ENCODE assay signal across 9 cellular contexts in genomic region chr12:54201001-54201794, GRCh38. TPM values are rescaled to one million over a fixed set of nuclear protein-coding genes. Genes with fewer than 3 reads are reported as not detected.
DNase-seq lines count a peak whose midpoint lies in the region; ATAC-seq, FAIRE-seq and TF ChIP-seq lines count a peak whose summit lies in the region.
"Had no signal": no experiment of that assay in that cellular context is flagged by ENCODE, and none has a peak within 500 bp of the region (broad histone marks: within the 10 kb centered on the region; RNA-seq: fewer than 3 reads in every experiment).

No MANE protein-coding gene starts in this region.

- H2AFZ ChIP-seq in endothelial cell of umbilical vein (ENCODE audit: low read depth, low read length): no peak overlapping the region

- TF ChIP-seq POLR2A in endothelial cell of umbilical vein (IDR thresholded peaks at IDR 0.05; ENCODE audit: low read depth, low read length): no peak

- peak; percentile 79 for DNase-seq in HPDE6-E6E7 (ENCODE audit: extremely low spot score)
- DNase-seq in NT2/D1 (ENCODE audit: low read depth, low spot score): peak; percentile 65
- DNase-seq in activated CD8-positive, alpha-beta memory T cell treated with anti-CD3 and anti-CD28 coated beads, Interleukin-2, amount 10 ng/mL, durations not matched to agents 7 days and 5 days: peak; percentile 69
- DNase-seq in endothelial cell of umbilical vein (ENCODE audit: low read depth, low spot score): peak; percentile 52
- peak; percentile 45 to 70 (median 59) for DNase-seq in naive thymus-derived CD4-positive, alpha-beta T cell
- DNase-seq in stimulated activated naive CD8-positive, alpha-beta T cell treated with anti-CD3 and anti-CD28 coated beads, Interleukin-15, amount 100 ng/mL, for 72 hours: peak; percentile 62 to 69

- peaks cover 69% of the 10 kb centered on the region for H3K27me3 ChIP-seq in NT2/D1 (ENCODE audit: insufficient read depth, insufficient read length)
- peaks cover 22 to 37% of the 10 kb centered on the region in 2 experiments for H3K27me3 ChIP-seq in endothelial cell of umbilical vein (ENCODE audit: control insufficient read depth in 2 of 2, insufficient read depth in 2 of 2, low read length in 2 of 2)
- peaks cover 6 to 16% of the 10 kb centered on the region in 2 donors for H3K27me3 ChIP-seq in naive thymus-derived CD4-positive, alpha-beta T cell (ENCODE audit: control insufficient read depth in 2 of 2, insufficient read depth in 2 of 2, low read length in 2 of 2)

- FAIRE-seq in G401.6 (lab: Jason Lieb, UNC) (peak; percentile 60), endothelial cell of umbilical vein (lab: Jason Lieb, UNC) (peak; percentile 82)

- no peaks in the 10 kb centered on the region for H3K9me3 Mint-ChIP-seq in activated CD8-positive, alpha-beta memory T cell treated with anti-CD3 and anti-CD28 coated beads, Interleukin-2, amount 10 ng/mL, durations not matched to agents 7 days and 5 days (ENCODE audit: low read depth)
- no peaks in the 10 kb centered on the region for H3K9me3 Mint-ChIP-seq in naive thymus-derived CD4-positive, alpha-beta T cell
- no peaks in the 10 kb centered on the region for H3K9me3 Mint-ChIP-seq in stimulated activated naive CD8-positive, alpha-beta T cell treated with anti-CD3 and anti-CD28 coated beads, Interleukin-15, amount 100 ng/mL, for 72 hours
- H3K9me3 Mint-ChIP-seq: dendritic cell treated with granulocyte-macrophage colony-stimulating factor and Interleukin-4, amounts not matched to agents 40 ng/mL and 50 ng/mL, for 4 days had no signal

- H3K4me3 Mint-ChIP-seq in activated CD8-positive, alpha-beta memory T cell treated with anti-CD3 and anti-CD28 coated beads, Interleukin-2, amount 10 ng/mL, durations not matched to agents 7 days and 5 days: no peak overlapping the region
- H3K4me3 Mint-ChIP-seq in naive thymus-derived CD4-positive, alpha-beta T cell: no peak overlapping the region
- H3K4me3 Mint-ChIP-seq in stimulated activated naive CD8-positive, alpha-beta T cell treated with anti-CD3 and anti-CD28 coated beads, Interleukin-15, amount 100 ng/mL, for 72 hours: no peak overlapping the region
- H3K4me3 Mint-ChIP-seq: dendritic cell treated with granulocyte-macrophage colony-stimulating factor and Interleukin-4, amounts not matched to agents 40 ng/mL and 50 ng/mL, for 4 days had no signal

- dilution Hi-C loops in endothelial cell of umbilical vein (cut with MboI; ENCODE audit: extremely low pct_ligation_motif_present, low sequenced_read_pairs): no loop called here

- CTCF ChIA-PET in activated CD8-positive, alpha-beta memory T cell treated with anti-CD3 and anti-CD28 coated beads, Interleukin-2, amount 10 ng/mL, durations not matched to agents 7 days and 5 days (lab: Charles Lee): interaction anchor here (0.6 to 6.0 kb wide), 36 partner anchors 10 to 458 kb away, joined by 3 to 77 read pairs (median 5); partner anchors contain the start of genes COPZ1, HOXC10, HOXC13 and HOXC4
- CTCF ChIA-PET in endothelial cell of umbilical vein (lab: Charles Lee): interaction anchor here (0.7 to 15.7 kb wide), 34 partner anchors 10 to 499 kb away, joined by 3 to 616 read pairs (median 5); partner anchors contain the start of genes HOXC10, HOXC5, HOXC6 and HOXC8
- CTCF ChIA-PET in naive thymus-derived CD4-positive, alpha-beta T cell (lab: Charles Lee): interaction anchor here (0.7 to 3.3 kb wide), 18 partner anchors 9 to 1122 kb away, joined by 3 to 37 read pairs (median 4); partner anchors contain the start of genes HOXC5, HOXC8 and SPRYD3

- no peak overlapping the region for H3K27ac Mint-ChIP-seq in activated CD8-positive, alpha-beta memory T cell treated with anti-CD3 and anti-CD28 coated beads, Interleukin-2, amount 10 ng/mL, durations not matched to agents 7 days and 5 days
- H3K27ac Mint-ChIP-seq in naive thymus-derived CD4-positive, alpha-beta T cell: no peak overlapping the region
- H3K27ac Mint-ChIP-seq in stimulated activated naive CD8-positive, alpha-beta T cell treated with anti-CD3 and anti-CD28 coated beads, Interleukin-15, amount 100 ng/mL, for 72 hours: no peak overlapping the region
- H3K27ac Mint-ChIP-seq: dendritic cell treated with granulocyte-macrophage colony-stimulating factor and Interleukin-4, amounts not matched to agents 40 ng/mL and 50 ng/mL, for 4 days had no signal

- H3K9me1 ChIP-seq in endothelial cell of umbilical vein (replicated peaks; ENCODE audit: control insufficient read depth, extremely low read depth, insufficient read depth, low read length): no peaks in the 10 kb centered on the region

- no peaks in the 10 kb centered on the region for H3K4me1 Mint-ChIP-seq in activated CD8-positive, alpha-beta memory T cell treated with anti-CD3 and anti-CD28 coated beads, Interleukin-2, amount 10 ng/mL, durations not matched to agents 7 days and 5 days
- no peaks in the 10 kb centered on the region for H3K4me1 Mint-ChIP-seq in naive thymus-derived CD4-positive, alpha-beta T cell
- no peaks in the 10 kb centered on the region for H3K4me1 Mint-ChIP-seq in stimulated activated naive CD8-positive, alpha-beta T cell treated with anti-CD3 and anti-CD28 coated beads, Interleukin-15, amount 100 ng/mL, for 72 hours

- H3K4me3 ChIP-seq in NT2/D1 (ENCODE audit: insufficient read length, low read depth): no peak overlapping the region
- no peak overlapping the region for H3K4me3 ChIP-seq in endothelial cell of umbilical vein (replicated peaks in 1 of 3; ENCODE audit: insufficient read depth in 1 of 3, low read depth in 1 of 3, low read length in 3 of 3)
- no peak overlapping the region for H3K4me3 ChIP-seq in naive thymus-derived CD4-positive, alpha-beta T cell (ENCODE audit: low read length)

- no TSS peak for BruUV-seq in endothelial cell of umbilical vein (replicated peaks; lab: Mats Ljungman, UMichigan)

- no peaks in the 10 kb centered on the region for H3K9me3 ChIP-seq in NT2/D1 (ENCODE audit: insufficient read depth, low read length)
- no peaks in the 10 kb centered on the region for H3K9me3 ChIP-seq in endothelial cell of umbilical vein (replicated peaks; ENCODE audit: control insufficient read depth, insufficient read depth, low read length)
- no peaks in the 10 kb centered on the region for H3K9me3 ChIP-seq in naive thymus-derived CD4-positive, alpha-beta T cell (ENCODE audit: control insufficient read depth in 2 of 3, low read length in 3 of 3)

- peak overlapping the region; percentile 34 for H3K9ac ChIP-seq in NT2/D1 (ENCODE audit: insufficient read length, low read depth)
- no peak overlapping the region for H3K9ac ChIP-seq in endothelial cell of umbilical vein (replicated peaks; ENCODE audit: extremely low read depth, insufficient read depth, low read length)

- H3K27me3 Mint-ChIP-seq in activated CD8-positive, alpha-beta memory T cell treated with anti-CD3 and anti-CD28 coated beads, Interleukin-2, amount 10 ng/mL, durations not matched to agents 7 days and 5 days: peaks cover 62% of the 10 kb centered on the region
- H3K27me3 Mint-ChIP-seq in naive thymus-derived CD4-positive, alpha-beta T cell: peaks cover 70 to 81% (median 73%) of the 10 kb centered on the region in 5 donors
- peaks cover 84% of the 10 kb centered on the region for H3K27me3 Mint-ChIP-seq in stimulated activated naive CD8-positive, alpha-beta T cell treated with anti-CD3 and anti-CD28 coated beads, Interleukin-15, amount 100 ng/mL, for 72 hours

- TF ChIP-seq CTCF in endothelial cell of umbilical vein (IDR thresholded peaks at IDR 0.05; ENCODE audit: extremely low read depth in 1 of 2, insufficient read depth in 1 of 2, low read depth in 1 of 2, low read length in 2 of 2): peak; percentile 86 to 99

- H3K79me2 ChIP-seq in endothelial cell of umbilical vein (ENCODE audit: control insufficient read depth, insufficient read depth, low read length): no peaks in the 10 kb centered on the region

- peak; percentile 89 for ATAC-seq in activated CD8-positive, alpha-beta memory T cell treated with anti-CD3 and anti-CD28 coated beads, Interleukin-2, amount 10 ng/mL, durations not matched to agents 7 days and 5 days
- peak; percentile 94 for ATAC-seq in naive thymus-derived CD4-positive, alpha-beta T cell
- peak; percentile 88 for ATAC-seq in stimulated activated naive CD8-positive, alpha-beta T cell treated with anti-CD3 and anti-CD28 coated beads, Interleukin-15, amount 100 ng/mL, for 72 hours
- no peak for ATAC-seq in HG03469 (IDR thresholded peaks at IDR 0.05; ENCODE audit: unreplicated experiment)

- intact Hi-C loops in endothelial cell of umbilical vein (cut with micrococcal nuclease): loop anchor here (1.0 to 10.0 kb wide), 4 partner anchors 169 to 446 kb away; partner anchors contain the start of genes CISTR and HOXC10
- intact Hi-C loops in naive thymus-derived CD4-positive, alpha-beta T cell (cut with micrococcal nuclease): loop anchor here (1.0 to 2.0 kb wide), 5 partner anchors 10 to 195 kb away; partner anchors contain the start of gene HOXC5 (in 1 of the 2)

- H3K36me3 Mint-ChIP-seq in activated CD8-positive, alpha-beta memory T cell treated with anti-CD3 and anti-CD28 coated beads, Interleukin-2, amount 10 ng/mL, durations not matched to agents 7 days and 5 days: no peaks in the 10 kb centered on the region
- H3K36me3 Mint-ChIP-seq in naive thymus-derived CD4-positive, alpha-beta T cell: peaks cover 0 to 4% (median 0%) of the 10 kb centered on the region in 5 donors

- no peak overlapping the region for H3K4me2 ChIP-seq in endothelial cell of umbilical vein (ENCODE audit: insufficient read depth, low read length)

- POLR2A ChIA-PET in endothelial cell of umbilical vein (lab: Charles Lee): no interaction called here
- POLR2A ChIA-PET in naive thymus-derived CD4-positive, alpha-beta T cell (lab: Charles Lee): interaction anchor here (0.7 to 0.9 kb wide), 3 partner anchors 10 to 184 kb away, joined by 3 to 4 read pairs (median 3); no protein-coding TSS in a partner anchor

- H4K20me1 ChIP-seq in endothelial cell of umbilical vein (replicated peaks; ENCODE audit: control insufficient read depth, extremely low read depth, insufficient read depth, low read length): no peaks in the 10 kb centered on the region

- H3K36me3 ChIP-seq in NT2/D1 (ENCODE audit: insufficient read depth, insufficient read length, low read length) (no peaks in the 10 kb centered on the region), endothelial cell of umbilical vein (ENCODE audit: control insufficient read depth in 2 of 2, extremely low read depth in 1 of 2, insufficient read depth in 2 of 2, low read length in 2 of 2) (no peaks in the 10 kb centered on the region)
- no peaks in the 10 kb centered on the region for H3K36me3 ChIP-seq in naive thymus-derived CD4-positive, alpha-beta T cell (ENCODE audit: control insufficient read depth in 2 of 3, insufficient read depth in 3 of 3, low read length in 3 of 3)

- H3K4me1 ChIP-seq in NT2/D1 (ENCODE audit: insufficient read depth, insufficient read length) (peaks cover 10% of the 10 kb centered on the region), endothelial cell of umbilical vein (ENCODE audit: control insufficient read depth, extremely low read depth, insufficient read depth, low read length) (no peaks in the 10 kb centered on the region)
- H3K4me1 ChIP-seq in naive thymus-derived CD4-positive, alpha-beta T cell (ENCODE audit: control insufficient read depth in 2 of 2, insufficient read depth in 2 of 2, low read length in 2 of 2): no peaks in the 10 kb centered on the region

- H3K27ac ChIP-seq in endothelial cell of umbilical vein (ENCODE audit: insufficient read depth, low read depth, low read length): no peak overlapping the region
- no peak overlapping the region for H3K27ac ChIP-seq in naive thymus-derived CD4-positive, alpha-beta T cell (ENCODE audit: low read depth, low read length)

RNA-seq across cellular contexts. Expression of gene SMUG1, which starts 12.4 kb away (rescaled TPM):
- total RNA-seq in activated CD8-positive, alpha-beta memory T cell treated with anti-CD3 and anti-CD28 coated beads, Interleukin-2, amount 10 ng/mL, durations not matched to agents 7 days and 5 days: 10 to 100 TPM; 24.1 to 27.1 TPM
- total RNA-seq in endothelial cell of umbilical vein: 17.5 and 17.8 TPM in 2 replicates
- polyA plus RNA-seq in endothelial cell of umbilical vein: 36.4 and 41.6 TPM in 2 replicates
- 27.2 and 34.6 TPM in 2 replicates for polyA plus RNA-seq in endothelial cell of umbilical vein (2011; cell fraction: cytosol; rRNA removed)
- polyA plus RNA-seq in endothelial cell of umbilical vein (2011; cell fraction: nucleus; rRNA removed): 13.7 and 21.1 TPM in 2 replicates
- polyA plus RNA-seq in endothelial cell of umbilical vein (2012): 25.5 and 27.6 TPM in 2 replicates
- polyA minus RNA-seq in endothelial cell of umbilical vein: 17.1 and 17.2 TPM in 2 replicates
- polyA minus RNA-seq in endothelial cell of umbilical vein (2011; cell fraction: cytosol; rRNA and poly(A)+ RNA removed): 21.1 TPM
- 8.3 and 11.8 TPM in 2 replicates for polyA minus RNA-seq in endothelial cell of umbilical vein (2011; cell fraction: nucleus; rRNA and poly(A)+ RNA removed)
- 10 to 100 TPM in 4 of 5 experiments, 1 to 10 TPM in 1; 9.4 to 29.9 (median 22.2) TPM for total RNA-seq in naive thymus-derived CD4-positive, alpha-beta T cell
- 10 to 100 TPM; 20.6 to 25.0 TPM for polyA plus RNA-seq in naive thymus-derived CD4-positive, alpha-beta T cell
